ENCODE assay signal across 8 cellular contexts in the genomic region with DNA sequence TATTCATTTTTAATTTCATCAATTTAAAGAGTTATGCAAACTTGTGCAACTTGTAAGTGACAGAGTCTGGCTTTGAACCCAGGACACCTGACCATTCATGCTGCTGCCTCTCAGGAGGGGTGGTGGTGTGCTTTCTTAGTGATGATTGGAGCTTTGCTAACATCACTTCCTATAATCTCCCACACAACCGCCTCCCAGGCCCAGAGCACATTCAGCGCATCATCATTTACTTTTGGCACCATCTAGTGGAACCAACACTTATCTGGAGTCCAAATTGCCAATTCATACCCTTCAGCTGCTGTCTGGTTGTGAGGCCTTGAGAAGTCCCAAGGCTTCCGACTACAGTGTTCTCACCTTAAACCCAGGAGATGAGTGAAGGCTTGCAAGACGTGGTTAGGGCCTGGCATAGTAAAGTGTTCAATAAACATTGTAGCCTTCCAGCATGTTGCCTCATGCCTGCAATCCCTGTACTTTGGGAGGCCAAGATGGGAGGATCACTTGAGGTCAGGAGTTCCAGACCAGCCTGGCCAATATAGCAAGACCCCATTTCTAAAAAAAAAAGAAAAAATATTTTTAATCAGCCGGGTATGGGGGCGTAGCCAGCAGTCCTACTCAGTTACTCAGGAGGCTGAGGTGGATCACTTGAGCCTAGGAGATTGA. TPM values are rescaled to one million over a fixed set of nuclear protein-coding genes. Genes with fewer than 3 reads are reported as not detected.
A peak's percentile ranks its signal among the peaks of the same experiment; 100 is the strongest.
DNase-seq lines count a peak whose midpoint lies in the region; ATAC-seq and TF ChIP-seq lines count a peak whose summit lies in the region.

No MANE protein-coding gene starts in this region.

- ATAC-seq in HG02610 (IDR thresholded peaks at IDR 0.05; ENCODE audit: unreplicated experiment), result no peak
- no peak for ATAC-seq in HG03097 (IDR thresholded peaks at IDR 0.05; ENCODE audit: low FRiP score, unreplicated experiment)

- H3K4me3 Mint-ChIP-seq in HFFc6, result peak overlapping the region; percentile 93

- no peaks in the 10 kb centered on the region; the same call in none of the 2 replicates for H3K27me3 Mint-ChIP-seq in HFFc6 (ENCODE audit: insufficient read depth)

- peak overlapping the region; percentile 55 for H3K27ac Mint-ChIP-seq in HFFc6

- H3K36me3 Mint-ChIP-seq in HFFc6 (ENCODE audit: low read depth), result 0 out of 2 replicates have a peak, but pooled peaks cover 5% of the 10 kb centered on the region

- H3K9me3 Mint-ChIP-seq in HFFc6, result no peaks in the 10 kb centered on the region; the same call in 1 of the 2 replicates

- peak; percentile 72 for TF ChIP-seq CTCF in HFFc6 (IDR thresholded peaks at IDR 0.05)

- peaks cover 24% of the 10 kb centered on the region for H3K4me1 Mint-ChIP-seq in HFFc6 (ENCODE audit: low read depth)

- DNase-seq in CMK (ENCODE audit: low read depth), result peak; percentile 83
- peak; percentile 78 for DNase-seq in HFFc6
- peak; percentile 92 for DNase-seq in NOMO-1 treated with DMSO at 0.1 percent for 48 hours (lab: John Stamatoyannopoulos, UW; ENCODE audit: unreplicated experiment)
- DNase-seq in activated T-cell treated with anti-CD3 and anti-CD28 coated beads, Interleukin-2, amount 50 U/mL, for 1 hour, result peak; percentile 24
- DNase-seq in fibroblast of peridontal ligament (ENCODE audit: extremely low read depth), result peak; percentile 89
- peak; percentile 71 for DNase-seq in non-pigmented ciliary epithelial cell (ENCODE audit: low read depth)

RNA-seq across cellular contexts. Expression of gene TTLL1, which starts 1.1 kb away (rescaled TPM):
- total RNA-seq in HFFc6 (2021; fragmentation: NEBNext Ultra II Directional; extraction: Animal tissue kit (Norgen Biotek cat#: 25700)), result 1 to 10 TPM; 5.7 to 7.7 (median 6.5) TPM

RNA-seq across cellular contexts. Expression of gene BIK, which starts 20.3 kb away (rescaled TPM):
- total RNA-seq in HFFc6 (2021; fragmentation: NEBNext Ultra II Directional; extraction: Animal tissue kit (Norgen Biotek cat#: 25700)), result under 1 TPM in 1 of 6 experiments, not detected in 5; 0.20 TPM

RNA-seq across cellular contexts. Expression of gene MCAT, which starts 52.9 kb away (rescaled TPM):
- total RNA-seq in HFFc6 (2021; fragmentation: NEBNext Ultra II Directional; extraction: Animal tissue kit (Norgen Biotek cat#: 25700)), result 10 to 100 TPM; 15.1 to 16.6 (median 15.6) TPM

Comparison
In these comparisons a context has a peak if more than half of its experiments do, and no peak if none do; other contexts are left out.
1. DNase-seq: peak in every context shown above with its lines; median percentile 92 in NOMO-1 treated with DMSO at 0.1 percent for 48 hours; 89 in fibroblast of peridontal ligament; 83 in CMK; 78 in HFFc6; 71 in non-pigmented ciliary epithelial cell; 24 in activated T-cell treated with anti-CD3 and anti-CD28 coated beads, Interleukin-2, amount 50 U/mL, for 1 hour.